8 cellular contexts compared by ENCODE assay signal in the genomic region with DNA sequence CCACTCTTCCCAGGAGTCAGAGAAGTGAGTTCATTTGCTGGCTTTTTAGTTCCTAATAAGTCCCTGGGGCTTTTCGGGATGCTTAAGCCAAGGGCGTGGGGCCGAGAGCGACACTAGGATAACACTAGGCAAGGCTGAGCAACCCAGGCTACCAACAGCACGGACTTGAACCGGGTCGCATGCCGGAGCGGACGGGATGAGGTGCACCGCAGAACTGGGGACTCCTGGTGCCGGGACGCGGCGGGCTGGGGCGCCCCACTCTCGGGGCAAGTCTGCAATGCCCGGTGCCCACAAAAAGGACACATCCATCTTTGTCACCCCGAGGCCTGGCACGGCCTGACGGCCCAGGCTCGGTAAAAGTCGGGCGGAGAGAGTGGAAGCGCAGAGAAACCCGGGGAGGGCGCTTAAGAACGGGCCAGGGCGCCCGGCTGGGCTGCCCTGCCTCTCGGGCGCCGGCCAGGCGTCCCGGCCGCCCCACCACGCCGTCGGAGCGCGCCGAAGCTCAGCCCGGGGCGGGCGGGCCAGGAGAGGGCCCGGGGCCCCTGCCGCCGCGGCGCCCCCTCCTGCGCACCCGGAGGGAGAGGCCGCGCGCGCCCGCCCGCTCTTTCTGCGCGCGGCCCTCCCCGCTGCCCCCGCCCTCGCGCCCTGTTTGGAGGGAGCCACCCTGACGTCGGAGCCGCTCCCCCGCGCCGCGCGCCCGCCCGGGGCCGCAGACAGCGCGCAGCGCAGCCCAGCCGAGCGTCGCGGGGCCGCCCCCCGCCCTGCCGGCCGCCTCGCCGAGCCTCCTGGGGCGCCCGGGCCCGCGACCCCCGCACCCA. TPM values are rescaled to one million over a fixed set of nuclear protein-coding genes. Genes with fewer than 3 reads are reported as not detected.
DNase-seq lines count a peak whose midpoint lies in the region; ATAC-seq and TF ChIP-seq lines count a peak whose summit lies in the region.

A gene with protein sequence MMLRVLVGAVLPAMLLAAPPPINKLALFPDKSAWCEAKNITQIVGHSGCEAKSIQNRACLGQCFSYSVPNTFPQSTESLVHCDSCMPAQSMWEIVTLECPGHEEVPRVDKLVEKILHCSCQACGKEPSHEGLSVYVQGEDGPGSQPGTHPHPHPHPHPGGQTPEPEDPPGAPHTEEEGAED (plus strand): TSS at position 710 of the 818 bp plus-strand sequence. CDS start 10,720 bp downstream, outside the sequence.

- H3K4me1 Mint-ChIP-seq in activated naive CD4-positive, alpha-beta T cell treated with anti-CD3 and anti-CD28 coated beads, Interleukin-2, amount 10 ng/mL, durations not matched to agents 7 days and 5 days: peaks cover 36% of the 10 kb centered on the region

- H3K36me3 ChIP-seq in SJCRH30: no peaks in the 10 kb centered on the region
- no peaks in the 10 kb centered on the region for H3K36me3 ChIP-seq in osteoblast (ENCODE audit: insufficient read depth, low read length)
- no peaks in the 10 kb centered on the region for H3K36me3 ChIP-seq in thoracic aorta

- TF ChIP-seq CTCF in osteoblast (IDR thresholded peaks at IDR 0.05; ENCODE audit: extremely low read depth, low read depth, low read length): no peak
- TF ChIP-seq CTCF in thoracic aorta (IDR thresholded peaks at IDR 0.05): no peak

- peak within 1 kb of the TSS; percentile 86 for H2AFZ ChIP-seq in osteoblast (ENCODE audit: low read length)

- H3K36me3 Mint-ChIP-seq in activated naive CD4-positive, alpha-beta T cell treated with anti-CD3 and anti-CD28 coated beads, Interleukin-2, amount 10 ng/mL, durations not matched to agents 7 days and 5 days: peaks cover 2% of the 10 kb centered on the region

- H3K4me2 ChIP-seq in osteoblast (ENCODE audit: insufficient read depth, low read length): peak within 1 kb of the TSS; percentile 88

- H3K9me3 ChIP-seq in SJCRH30 (replicated peaks): no peaks in the 10 kb centered on the region
- H3K9me3 ChIP-seq in osteoblast (ENCODE audit: low read depth, low read length): no peaks in the 10 kb centered on the region
- H3K9me3 ChIP-seq in thoracic aorta: no peaks in the 10 kb centered on the region

- peaks cover 57% of the 10 kb centered on the region for H3K27me3 Mint-ChIP-seq in activated naive CD4-positive, alpha-beta T cell treated with anti-CD3 and anti-CD28 coated beads, Interleukin-2, amount 10 ng/mL, durations not matched to agents 7 days and 5 days

- H4K20me1 ChIP-seq in osteoblast (ENCODE audit: insufficient read depth, low read length): peaks cover 16% of the 10 kb centered on the region

- peak within 1 kb of the TSS; percentile 86 for H3K27ac Mint-ChIP-seq in activated naive CD4-positive, alpha-beta T cell treated with anti-CD3 and anti-CD28 coated beads, Interleukin-2, amount 10 ng/mL, durations not matched to agents 7 days and 5 days

- DNase-seq in SIG-M5 treated with dmso at 0.1 percent for 504 hours (lab: John Stamatoyannopoulos, UW; ENCODE audit: unreplicated experiment): peak; percentile 45
- no peak for DNase-seq in SIG-M5 (lab: John Stamatoyannopoulos, UW)
- DNase-seq in SJCRH30: peak in 1 of 2 experiments; percentile 27
- peak; percentile 86 for DNase-seq in activated naive CD4-positive, alpha-beta T cell treated with anti-CD3 and anti-CD28 coated beads, Interleukin-2, amount 10 ng/mL, durations not matched to agents 7 days and 5 days
- no peak for DNase-seq in glomerular endothelial cell (ENCODE audit: extremely low read depth, low read depth, low spot score)
- peak; percentile 98 for DNase-seq in osteoblast (ENCODE audit: insufficient read length, low spot score, missing footprints)
- no peak for DNase-seq in thoracic aorta (ENCODE audit: low spot score)
- no peak for DNase-seq in GOT3 (lab: John Stamatoyannopoulos, UW)

- peaks cover 46% of the 10 kb centered on the region for H3K79me2 ChIP-seq in osteoblast (ENCODE audit: insufficient read depth, low read length)

- ATAC-seq in thoracic aorta (ENCODE audit: insufficient number of reproducible peaks, low FRiP score, low read depth): no peak

- H3K27ac ChIP-seq in SJCRH30 (no peak within 1 kb of the TSS), osteoblast (ENCODE audit: low read depth, low read length) (peak within 1 kb of the TSS; percentile 66), thoracic aorta (peak within 1 kb of the TSS; percentile 87 to 93)

- H3K4me3 Mint-ChIP-seq in activated naive CD4-positive, alpha-beta T cell treated with anti-CD3 and anti-CD28 coated beads, Interleukin-2, amount 10 ng/mL, durations not matched to agents 7 days and 5 days: peak within 1 kb of the TSS; percentile 99

- H3K4me1 ChIP-seq in SJCRH30 (peaks cover 15% of the 10 kb centered on the region), osteoblast (ENCODE audit: insufficient read depth, low read length) (peaks cover 4% of the 10 kb centered on the region), thoracic aorta (ENCODE audit: control insufficient read depth in 1 of 2, low read depth in 2 of 2) (peaks cover 11 to 51% of the 10 kb centered on the region in 2 donors)

- H3K27me3 ChIP-seq in SJCRH30 (no peaks in the 10 kb centered on the region), osteoblast (ENCODE audit: insufficient read depth, low read length) (no peaks in the 10 kb centered on the region), thoracic aorta (replicated peaks; ENCODE audit: insufficient read depth) (no peaks in the 10 kb centered on the region)

- CTCF ChIA-PET in activated naive CD4-positive, alpha-beta T cell treated with anti-CD3 and anti-CD28 coated beads, Interleukin-2, amount 10 ng/mL, durations not matched to agents 7 days and 5 days (lab: Charles Lee): interaction anchor here (0.9 kb wide), 1 partner anchor 10 kb away, joined by 4 read pairs; no protein-coding TSS in a partner anchor

- H3K4me3 ChIP-seq in SJCRH30: peak within 1 kb of the TSS; percentile 59
- H3K4me3 ChIP-seq in osteoblast (ENCODE audit: insufficient read depth, low read length): peak within 1 kb of the TSS; percentile 90
- peak within 1 kb of the TSS; percentile 87 for H3K4me3 ChIP-seq in thoracic aorta

- no peaks in the 10 kb centered on the region for H3K9me3 Mint-ChIP-seq in activated naive CD4-positive, alpha-beta T cell treated with anti-CD3 and anti-CD28 coated beads, Interleukin-2, amount 10 ng/mL, durations not matched to agents 7 days and 5 days

RNA-seq across cellular contexts. Expression of the gene that starts here (rescaled TPM):
- total RNA-seq in SJCRH30 (2014; rRNA removed; shearing (Covaris generic)): 3.5 and 4.4 TPM in 2 replicates
- total RNA-seq in glomerular endothelial cell: 66.4 and 72.9 TPM in 2 replicates
- total RNA-seq in osteoblast: 88.7 and 114 TPM in 2 replicates
- 10 to 100 TPM; 77.0 to 82.0 TPM for total RNA-seq in thoracic aorta

Comparison
In these comparisons a context has a peak if more than half of its experiments do, and no peak if none do; other contexts are left out.
1. RNA of the gene that starts here (total RNA-seq): 88.7 to 114 TPM in osteoblast, 77.0 to 82.0 TPM in thoracic aorta and 66.4 to 72.9 TPM in glomerular endothelial cell; 3.5 to 4.4 TPM in SJCRH30; every median in the first group is over 10 times any median in the second.
2. DNase-seq: peak in SIG-M5 treated with dmso at 0.1 percent for 504 hours (single experiment), activated naive CD4-positive, alpha-beta T cell treated with anti-CD3 and anti-CD28 coated beads, Interleukin-2, amount 10 ng/mL, durations not matched to agents 7 days and 5 days (single experiment) and osteoblast (single experiment); none in SIG-M5 (single experiment), glomerular endothelial cell (single experiment), thoracic aorta (single experiment) and GOT3 (single experiment).
3. Peak in every context shown above with its lines, with median percentiles within 50 percentile points of each other: H3K4me3 ChIP-seq.